Comparison of ENCODE assay signal across 16 cellular contexts in the genomic region with DNA sequence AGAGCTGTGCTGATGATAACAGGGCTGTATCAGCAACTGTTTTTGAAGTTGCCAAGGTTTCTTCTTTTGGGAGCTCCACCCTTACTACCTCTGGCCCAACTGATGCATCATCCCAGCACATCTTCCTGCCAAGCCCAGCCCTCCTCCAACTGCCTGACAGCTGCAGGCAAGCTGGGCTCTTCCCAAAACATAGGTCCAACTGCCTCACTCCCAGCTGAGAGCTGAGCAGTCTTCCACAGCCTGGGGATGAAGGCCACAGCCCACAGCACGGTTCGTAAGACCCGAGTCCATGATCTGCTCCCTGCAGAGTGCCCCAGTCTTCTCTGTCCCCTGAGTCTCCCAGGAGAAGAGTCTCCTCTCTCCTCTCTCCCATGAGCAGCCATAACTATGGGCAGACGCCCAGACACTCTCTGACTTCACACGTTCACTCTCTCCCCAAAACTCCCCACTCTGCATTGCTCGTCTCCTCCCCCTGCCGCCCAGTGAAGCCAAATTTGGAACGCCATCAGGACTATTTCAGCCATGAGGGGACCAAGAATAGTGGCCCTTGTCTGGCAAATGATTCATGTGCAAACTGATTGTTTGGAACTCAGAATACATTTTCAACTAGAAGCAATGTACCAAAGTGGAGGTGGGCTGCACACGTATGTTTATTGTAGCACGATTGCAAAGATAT. TPM values are rescaled to one million over a fixed set of nuclear protein-coding genes. Genes with fewer than 3 reads are reported as not detected.
DNase-seq lines count a peak whose midpoint lies in the region; ATAC-seq and TF ChIP-seq lines count a peak whose summit lies in the region.
"Had no signal": no experiment of that assay in that cellular context is flagged by ENCODE, and none has a peak within 500 bp of the region (broad histone marks: within the 10 kb centered on the region; RNA-seq: fewer than 3 reads in every experiment).

No MANE protein-coding gene starts in this region.

- POLR2A ChIA-PET in PC-3 (lab: Charles Lee; ENCODE audit: unreplicated experiment) = no interaction called here

- peaks cover 15% of the 10 kb centered on the region for H3K4me1 Mint-ChIP-seq in activated T-cell treated with anti-CD3 and anti-CD28 coated beads, Interleukin-2, amount 50 U/mL, for 24 hours (ENCODE audit: low read depth)

- H3K36me3 Mint-ChIP-seq in activated T-cell treated with anti-CD3 and anti-CD28 coated beads, Interleukin-2, amount 50 U/mL, for 24 hours (ENCODE audit: low read depth) = no peaks in the 10 kb centered on the region

- no peak overlapping the region for H3K9ac ChIP-seq in PC-3 (ENCODE audit: low read length)

- no peaks in the 10 kb centered on the region for H3K9me3 ChIP-seq in PC-3 (ENCODE audit: low read length)
- H3K9me3 ChIP-seq: pancreas, suprapubic skin had no signal

- H3K27me3 ChIP-seq in PC-3 (ENCODE audit: low read length) = no peaks in the 10 kb centered on the region
- H3K27me3 ChIP-seq: pancreas, suprapubic skin had no signal

- H3K27ac ChIP-seq in PC-3 (ENCODE audit: low read length) = no peak overlapping the region
- H3K27ac ChIP-seq: pancreas, suprapubic skin had no signal

- H3K9me2 ChIP-seq in PC-3 (replicated peaks; ENCODE audit: low read length) = no peaks in the 10 kb centered on the region

- intact Hi-C loops in PC-3 (cut with micrococcal nuclease) (no loop called here), left cardiac atrium (cut with DNase I) (loop anchor here in 1 of 2 donors (10.0 kb wide), 1 partner anchor 138 kb away; no protein-coding TSS in a partner anchor), sciatic nerve (cut with DNase I) (loop anchor here (10.0 kb wide), 1 partner anchor 138 kb away; no protein-coding TSS in a partner anchor)

- H3K36me3 ChIP-seq in PC-3 (ENCODE audit: low read depth, low read length) = peaks cover 38% of the 10 kb centered on the region
- H3K36me3 ChIP-seq: pancreas, suprapubic skin had no signal

- CTCF ChIA-PET in PC-3 (lab: Charles Lee) = no interaction called here

- no peak overlapping the region for H3K27ac Mint-ChIP-seq in activated T-cell treated with anti-CD3 and anti-CD28 coated beads, Interleukin-2, amount 50 U/mL, for 24 hours

- H3K79me2 ChIP-seq in PC-3 (ENCODE audit: low read length) = peaks cover 9% of the 10 kb centered on the region

- H3K4me1 ChIP-seq in PC-3 (ENCODE audit: insufficient read depth, low read length) = no peaks in the 10 kb centered on the region

- H3K4me2 ChIP-seq in PC-3 (ENCODE audit: low read length) = no peak overlapping the region
- H3K4me2 ChIP-seq: smooth muscle cell had no signal

- H3K4me3 Mint-ChIP-seq in activated T-cell treated with anti-CD3 and anti-CD28 coated beads, Interleukin-2, amount 50 U/mL, for 24 hours = no peak overlapping the region

- no peaks in the 10 kb centered on the region for H3K9me3 Mint-ChIP-seq in activated T-cell treated with anti-CD3 and anti-CD28 coated beads, Interleukin-2, amount 50 U/mL, for 24 hours

- ATAC-seq in PC-3 = no peak
- peak; percentile 27 to 71 for ATAC-seq in left cardiac atrium
- ATAC-seq in sciatic nerve = peak; percentile 8
- ATAC-seq: pancreas had no signal

- H2AFZ ChIP-seq in PC-3 (ENCODE audit: low read length) = no peak overlapping the region

- H3K4me3 ChIP-seq in PC-3 (ENCODE audit: low read length) = no peak overlapping the region
- H3K4me3 ChIP-seq: pancreas, smooth muscle cell, suprapubic skin had no signal

- H3K27me3 Mint-ChIP-seq in activated T-cell treated with anti-CD3 and anti-CD28 coated beads, Interleukin-2, amount 50 U/mL, for 24 hours = peaks cover 11% of the 10 kb centered on the region

- peak; percentile 18 for DNase-seq in HCEC 1CT
- peak; percentile 19 for DNase-seq in PC-3
- no peak for DNase-seq in left cardiac atrium
- DNase-seq in sciatic nerve (ENCODE audit: low spot score) = no peak
- DNase-seq in activated CD8-positive, alpha-beta memory T cell treated with anti-CD3 and anti-CD28 coated beads, Interleukin-2, amount 50 U/mL, for 4 hours = no peak
- no peak for DNase-seq in activated T-cell treated with anti-CD3 and anti-CD28 coated beads, Interleukin-2, amount 50 U/mL, for 24 hours
- no peak for DNase-seq in stimulated activated CD4-positive, alpha-beta T cell treated with anti-CD3 and anti-CD28 coated beads, Interleukin-1b, Interleukin-23, amount 100 ng/mL, for 48 hours
- DNase-seq: activated CD4-positive, alpha-beta T cell treated with anti-CD3 and anti-CD28 coated beads, Interleukin-2, amount 50 U/mL, for 48 hours; activated T-cell treated with anti-CD3 and anti-CD28 coated beads, Interleukin-2, amount 50 U/mL, for 48 hours; COR-L47; effector CD8-positive, alpha-beta T cell; NCI-H2081; NCI-H69; pancreas had no signal

- TF ChIP-seq CTCF in PC-3 (conservative IDR thresholded peaks at IDR 0.05; ENCODE audit: low read depth, low read length) = no peak

- H4K20me1 ChIP-seq in PC-3 (ENCODE audit: low read length) = no peaks in the 10 kb centered on the region

- no peaks in the 10 kb centered on the region for H3F3A ChIP-seq in PC-3 (ENCODE audit: low read length, unreplicated experiment)

- no TSS peak for BruUV-seq in PC-3 (replicated peaks; lab: Mats Ljungman, UMichigan)

RNA-seq across cellular contexts. Expression of a gene that starts 21.0 kb away (rescaled TPM):
- total RNA-seq in PC-3 (2014; rRNA removed) = 35.7 and 38.4 TPM in 2 replicates
- total RNA-seq in left cardiac atrium = 10 to 100 TPM; 23.9 to 39.5 TPM
- total RNA-seq in sciatic nerve = 17.5 TPM

RNA-seq across cellular contexts. Expression of a gene that starts 36.6 kb away (rescaled TPM):
- total RNA-seq in PC-3 (2014; rRNA removed) = 1,309 and 1,334 TPM in 2 replicates
- total RNA-seq in left cardiac atrium = 100 to 1,000 TPM; 106 to 117 TPM
- 79.5 TPM for total RNA-seq in sciatic nerve

RNA-seq across cellular contexts. Expression of a gene that starts 37.0 kb away (rescaled TPM):
- total RNA-seq in PC-3 (2014; rRNA removed) (26.7 and 49.0 TPM in 2 replicates), left cardiac atrium (10 to 100 TPM; 10.6 to 19.3 TPM), sciatic nerve (20.8 TPM)

Comparison
In these comparisons a context has a peak if more than half of its experiments do, and no peak if none do; other contexts are left out.
1. DNase-seq: peak in HCEC 1CT (single experiment) and PC-3 (single experiment); none in left cardiac atrium (single experiment), sciatic nerve (single experiment), activated CD8-positive, alpha-beta memory T cell treated with anti-CD3 and anti-CD28 coated beads, Interleukin-2, amount 50 U/mL, for 4 hours (single experiment), activated T-cell treated with anti-CD3 and anti-CD28 coated beads, Interleukin-2, amount 50 U/mL, for 24 hours (single experiment) and stimulated activated CD4-positive, alpha-beta T cell treated with anti-CD3 and anti-CD28 coated beads, Interleukin-1b, Interleukin-23, amount 100 ng/mL, for 48 hours (single experiment).
2. RNA of a gene that starts 36.6 kb away (total RNA-seq): 1,309 to 1,334 TPM in PC-3; 106 to 117 TPM in left cardiac atrium and 79.5 TPM in sciatic nerve (single experiment); every median in the first group is over 10 times any median in the second.